28 cellular contexts compared by ENCODE assay signal in genomic region chr4:61292322-61292721, GRCh38.
"Had no signal": no experiment of that assay in that cellular context is flagged by ENCODE, and none has a peak within 500 bp of the region (broad histone marks: within the 10 kb centered on the region; RNA-seq: fewer than 3 reads in every experiment).

No MANE protein-coding gene starts in this region.

- H3K27me3 Mint-ChIP-seq: progenitor cell of endocrine pancreas; stimulated activated naive B cell treated with anti-CD40 and anti-IgM and Interleukin-4, amounts not matched to agents 10 μg/mL and 1 μg/mL and 100 μg/mL, for 72 hours; stimulated activated naive CD8-positive, alpha-beta T cell treated with anti-CD3 and anti-CD28 coated beads, Interleukin-15, Interleukin-2, amounts not matched to agents 100 ng/mL and 50 ng/mL, for 24 hours; type B pancreatic cell had no signal

- H3K27ac Mint-ChIP-seq: natural killer cell; neural progenitor cell; progenitor cell of endocrine pancreas; stimulated activated effector memory CD8-positive, alpha-beta T cell treated with anti-CD3 and anti-CD28 coated beads, Interleukin-12 subunit alpha, Interleukin-12 subunit beta, amount 100 ng/mL, for 72 hours; stimulated activated naive B cell treated with anti-CD40 and anti-IgM and Interleukin-4, amounts not matched to agents 10 μg/mL and 1 μg/mL and 100 μg/mL, for 72 hours; stimulated activated naive CD8-positive, alpha-beta T cell treated with anti-CD3 and anti-CD28 coated beads, Interleukin-15, Interleukin-2, amounts not matched to agents 100 ng/mL and 50 ng/mL, for 24 hours; type B pancreatic cell had no signal

- H2AFZ ChIP-seq: neural progenitor cell, parathyroid adenoma had no signal

- H3K27me3 ChIP-seq: neural progenitor cell, ovary, right lobe of liver, sigmoid colon, stomach, thyroid gland, tibial nerve, upper lobe of right lung, uterus had no signal

- H3K4me1 ChIP-seq: parathyroid adenoma, psoas muscle, right lobe of liver, sigmoid colon, stomach, thyroid gland, upper lobe of right lung, uterus had no signal

- H3K9ac ChIP-seq: neural progenitor cell, parathyroid adenoma had no signal

- ATAC-seq: natural killer cell; psoas muscle; right cardiac atrium; right lobe of liver; stimulated activated effector memory CD8-positive, alpha-beta T cell treated with anti-CD3 and anti-CD28 coated beads, Interleukin-12 subunit alpha, Interleukin-12 subunit beta, amount 100 ng/mL, for 72 hours; stimulated activated naive B cell treated with anti-CD40 and anti-IgM and Interleukin-4, amounts not matched to agents 10 μg/mL and 1 μg/mL and 100 μg/mL, for 72 hours; upper lobe of right lung had no signal

- H3K4me3 ChIP-seq: neural progenitor cell, ovary, psoas muscle, right lobe of liver, sigmoid colon, stomach, thoracic aorta, thyroid gland, tibial nerve, upper lobe of right lung, uterus had no signal

- H3K27ac ChIP-seq: neural progenitor cell, ovary, parathyroid adenoma, psoas muscle, right lobe of liver, sigmoid colon, stomach, thoracic aorta, thyroid gland, tibial nerve, upper lobe of right lung, uterus had no signal

- H3K9me3 ChIP-seq: ovary, psoas muscle, right lobe of liver, sigmoid colon, stomach, thoracic aorta, thyroid gland, tibial nerve, upper lobe of right lung, uterus had no signal

- H3K4me2 ChIP-seq: neural progenitor cell had no signal

- H3K4me3 Mint-ChIP-seq: natural killer cell; nephron; neural progenitor cell; stimulated activated effector memory CD8-positive, alpha-beta T cell treated with anti-CD3 and anti-CD28 coated beads, Interleukin-12 subunit alpha, Interleukin-12 subunit beta, amount 100 ng/mL, for 72 hours; stimulated activated naive B cell treated with anti-CD40 and anti-IgM and Interleukin-4, amounts not matched to agents 10 μg/mL and 1 μg/mL and 100 μg/mL, for 72 hours; stimulated activated naive CD8-positive, alpha-beta T cell treated with anti-CD3 and anti-CD28 coated beads, Interleukin-15, Interleukin-2, amounts not matched to agents 100 ng/mL and 50 ng/mL, for 24 hours; type B pancreatic cell had no signal

- H3K9me3 Mint-ChIP-seq: nephron; neural progenitor cell; stimulated activated naive CD8-positive, alpha-beta T cell treated with anti-CD3 and anti-CD28 coated beads, Interleukin-15, Interleukin-2, amounts not matched to agents 100 ng/mL and 50 ng/mL, for 24 hours; type B pancreatic cell had no signal

- H3K36me3 ChIP-seq: neural progenitor cell, ovary, right lobe of liver, sigmoid colon, stomach, thoracic aorta, thyroid gland, tibial nerve, upper lobe of right lung, uterus had no signal

- H3K4me1 Mint-ChIP-seq: natural killer cell; stimulated activated effector memory CD8-positive, alpha-beta T cell treated with anti-CD3 and anti-CD28 coated beads, Interleukin-12 subunit alpha, Interleukin-12 subunit beta, amount 100 ng/mL, for 72 hours; stimulated activated naive B cell treated with anti-CD40 and anti-IgM and Interleukin-4, amounts not matched to agents 10 μg/mL and 1 μg/mL and 100 μg/mL, for 72 hours had no signal

- DNase-seq: natural killer cell; occipital lobe; ovary; posterior cingulate gyrus; psoas muscle; right cardiac atrium; right lobe of liver; sigmoid colon; small intestine; stimulated activated CD4-positive, alpha-beta T cell treated with anti-CD3 and anti-CD28 coated beads, Interleukin-15, amount 100 ng/mL, for 24 hours; stimulated activated CD4-positive, alpha-beta T cell treated with anti-CD3 and anti-CD28 coated beads, Interleukin-2, amount 100 ng/mL, for 24 hours; stimulated activated CD4-positive, alpha-beta T cell treated with anti-CD3 and anti-CD28 coated beads, Interleukin-2, amount 100 ng/mL, for 48 hours; stimulated activated CD4-positive, alpha-beta T cell treated with anti-CD3 and anti-CD28 coated beads, Interleukin-4, amount 100 ng/mL, for 24 hours; stimulated activated naive B cell treated with anti-CD40 and anti-IgM and Interleukin-4, amounts not matched to agents 10 μg/mL and 1 μg/mL and 100 μg/mL, for 72 hours; stimulated activated naive CD4-positive, alpha-beta T cell treated with Interleukin-2 at 50 U/mL for 16 hours; stomach; thyroid gland; upper lobe of right lung; uterus had no signal

- FAIRE-seq: small intestine had no signal

- H3K36me3 Mint-ChIP-seq: natural killer cell; stimulated activated effector memory CD8-positive, alpha-beta T cell treated with anti-CD3 and anti-CD28 coated beads, Interleukin-12 subunit alpha, Interleukin-12 subunit beta, amount 100 ng/mL, for 72 hours; stimulated activated naive B cell treated with anti-CD40 and anti-IgM and Interleukin-4, amounts not matched to agents 10 μg/mL and 1 μg/mL and 100 μg/mL, for 72 hours; type B pancreatic cell had no signal

- H3K79me2 ChIP-seq: parathyroid adenoma had no signal
